26 cellular contexts compared by ENCODE assay signal in genomic region chr14:42517786-42518530, GRCh38.
"Had no signal": no experiment of that assay in that cellular context is flagged by ENCODE, and none has a peak within 500 bp of the region (broad histone marks: within the 10 kb centered on the region; RNA-seq: fewer than 3 reads in every experiment).

No MANE protein-coding gene starts in this region.

- H3K79me2 ChIP-seq: parathyroid adenoma had no signal

- ATAC-seq: activated CD8-positive, alpha-beta T cell treated with anti-CD3 and anti-CD28 coated beads, Interleukin-2, amount 10 ng/mL, durations not matched to agents 7 days and 5 days; left ventricle myocardium superior; naive thymus-derived CD8-positive, alpha-beta T cell; WTC11 had no signal

- H3K27me3 ChIP-seq: brain microvascular endothelial cell, esophagus muscularis mucosa, neutrophil, stomach, testis, upper lobe of left lung had no signal

- H3K9ac ChIP-seq: parathyroid adenoma had no signal

- H3K36me3 ChIP-seq: brain microvascular endothelial cell, esophagus muscularis mucosa, neutrophil, stomach, upper lobe of left lung had no signal

- H2AFZ ChIP-seq: parathyroid adenoma had no signal

- H3K4me1 Mint-ChIP-seq: naive thymus-derived CD8-positive, alpha-beta T cell had no signal

- H3K36me3 Mint-ChIP-seq: activated naive CD8-positive, alpha-beta T cell; memory B cell; naive thymus-derived CD8-positive, alpha-beta T cell had no signal

- H3K9me3 ChIP-seq: esophagus muscularis mucosa, neutrophil, testis, upper lobe of left lung had no signal

- FAIRE-seq: kidney had no signal

- H3K4me3 ChIP-seq: esophagus muscularis mucosa, stomach, testis, upper lobe of left lung had no signal

- H3K27ac Mint-ChIP-seq: activated CD8-positive, alpha-beta T cell treated with anti-CD3 and anti-CD28 coated beads, Interleukin-2, amount 10 ng/mL, durations not matched to agents 7 days and 5 days; activated naive CD8-positive, alpha-beta T cell; memory B cell; naive thymus-derived CD8-positive, alpha-beta T cell; WTC11 had no signal

- H3K27ac ChIP-seq: brain microvascular endothelial cell, esophagus muscularis mucosa, neutrophil, parathyroid adenoma, stomach, testis, upper lobe of left lung had no signal

- H3K4me3 Mint-ChIP-seq: activated CD8-positive, alpha-beta T cell treated with anti-CD3 and anti-CD28 coated beads, Interleukin-2, amount 10 ng/mL, durations not matched to agents 7 days and 5 days; activated naive CD8-positive, alpha-beta T cell; memory B cell; naive thymus-derived CD8-positive, alpha-beta T cell; WTC11 had no signal

- H3K27me3 Mint-ChIP-seq: activated naive CD8-positive, alpha-beta T cell; memory B cell; naive thymus-derived CD8-positive, alpha-beta T cell had no signal

- H3K4me1 ChIP-seq: esophagus muscularis mucosa, parathyroid adenoma, stomach, testis, upper lobe of left lung had no signal

- DNase-seq: activated CD4-positive, alpha-beta T cell treated with anti-CD3 and anti-CD28 coated beads for 4 hours; activated CD8-positive, alpha-beta memory T cell treated with anti-CD3 and anti-CD28 coated beads, Interleukin-2, amount 50 U/mL, for 4 hours; activated CD8-positive, alpha-beta T cell treated with anti-CD3 and anti-CD28 coated beads, Interleukin-2, amount 10 ng/mL, durations not matched to agents 7 days and 5 days; activated gamma-delta T cell; activated T-cell treated with anti-CD3 and anti-CD28 coated beads, Interleukin-2, amount 50 U/mL, for 48 hours; brain microvascular endothelial cell; cortex of kidney; effector CD4-positive, alpha-beta T cell; foreskin fibroblast; glutamatergic neuron; hypothalamus; kidney; left ventricle myocardium superior; naive thymus-derived CD8-positive, alpha-beta T cell; stimulated activated CD4-positive, alpha-beta T cell treated with anti-CD3 and anti-CD28 coated beads, Interleukin-12 subunit alpha, Interleukin-12 subunit beta, amount 100 ng/mL, for 4 hours; stimulated activated CD4-positive, alpha-beta T cell treated with anti-CD3 and anti-CD28 coated beads, Interleukin-2, amount 100 ng/mL, for 24 hours; stomach; T-helper 9 cell; testis; upper lobe of left lung had no signal
